ENCODE assay signal across 8 cellular contexts in the genomic region with DNA sequence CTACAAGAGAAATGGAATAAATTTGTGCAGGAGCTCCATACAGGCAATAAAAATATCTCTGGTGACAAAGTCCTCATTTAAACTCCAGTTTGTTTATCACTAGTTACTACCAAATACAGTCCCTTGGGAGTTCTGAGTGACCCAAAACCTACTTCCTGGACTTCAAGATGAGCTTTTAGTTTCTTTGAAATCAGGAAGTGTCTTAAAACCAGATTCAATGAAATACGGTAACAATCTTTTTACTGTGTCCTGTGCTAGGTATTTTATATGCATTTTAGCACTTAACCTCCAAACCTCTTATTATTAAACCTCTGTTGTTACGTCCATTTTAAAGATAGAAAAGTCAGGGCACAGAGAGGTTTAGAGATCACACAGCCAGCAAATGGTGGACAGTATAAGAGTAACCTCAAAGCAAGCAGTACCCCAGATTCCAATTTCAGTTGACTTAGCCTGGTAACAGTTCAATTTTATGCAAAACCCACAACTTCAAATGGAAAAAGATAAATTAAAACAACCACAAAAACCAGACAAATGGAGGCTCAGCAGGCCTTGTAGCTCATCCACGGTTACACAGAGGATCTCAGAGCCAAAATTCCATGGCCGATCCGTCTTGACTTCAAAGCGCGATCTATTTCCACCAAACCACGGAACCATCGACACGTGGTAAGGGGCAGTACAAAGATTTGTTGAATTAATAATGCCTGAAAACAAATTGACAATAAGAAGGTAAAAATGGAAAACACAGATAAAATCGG. TPM values are rescaled to one million over a fixed set of nuclear protein-coding genes. Genes with fewer than 3 reads are reported as not detected.
DNase-seq lines count a peak whose midpoint lies in the region; ATAC-seq and TF ChIP-seq lines count a peak whose summit lies in the region.

No MANE protein-coding gene starts in this region.

- H3K27me3 ChIP-seq in left ventricle myocardium inferior (ENCODE audit: low read depth) (no peaks in the 10 kb centered on the region), SK-N-SH (ENCODE audit: insufficient read depth) (no peaks in the 10 kb centered on the region)

- TF ChIP-seq CTCF in left ventricle myocardium inferior (IDR thresholded peaks at IDR 0.05; ENCODE audit: borderline replicate concordance) = no peak
- TF ChIP-seq CTCF in SK-N-SH (IDR thresholded peaks at IDR 0.05) = no peak

- peaks cover 27% of the 10 kb centered on the region for H4K20me1 ChIP-seq in SK-N-SH (ENCODE audit: insufficient read depth)

- WGBS in SK-N-SH (ENCODE audit: low lambda C conversion rate) = 2% methylated on average over 11 of the region's 11 CpGs
- 0% methylated on average over 4 to 7 of the region's 11 CpGs for WGBS in mesodermal cell (ENCODE audit: insufficient coverage in 2 of 2), 2 experiments
- WGBS in urinary bladder = 2% methylated on average over 11 of the region's 11 CpGs

- intact Hi-C loops in left ventricle myocardium inferior (cut with micrococcal nuclease) (no loop called here), Right ventricle myocardium superior (cut with DNase I) (no loop called here)

- peak overlapping the region; percentile 90 for H3K9ac ChIP-seq in SK-N-SH

- no peak for ATAC-seq in Right ventricle myocardium superior (ENCODE audit: poor library complexity)
- no peak for ATAC-seq in HG03108 (IDR thresholded peaks at IDR 0.05; ENCODE audit: unreplicated experiment)
- ATAC-seq in HG03354 (IDR thresholded peaks at IDR 0.05; ENCODE audit: poor library complexity, severe bottlenecking, unreplicated experiment) = no peak

- H3K4me3 ChIP-seq in left ventricle myocardium inferior (peak overlapping the region; percentile 75), SK-N-SH (ENCODE audit: low read depth in 2 of 2, low read length in 1 of 2) (peak overlapping the region; percentile 81 to 82), mesodermal cell (ENCODE audit: extremely low read depth, insufficient read depth, low read length, poor library complexity, severe bottlenecking) (peak overlapping the region; percentile 84), urinary bladder (ENCODE audit: low read depth, low read length) (peak overlapping the region; percentile 100)

- no peak for TF ChIP-seq RAD21 in SK-N-SH (IDR thresholded peaks at IDR 0.05; ENCODE audit: low read length)

- H3F3A ChIP-seq in SK-N-SH (replicated peaks; ENCODE audit: insufficient read depth) = peaks cover 39% of the 10 kb centered on the region

- H3K9me3 ChIP-seq in left ventricle myocardium inferior (replicated peaks) = no peaks in the 10 kb centered on the region
- no peaks in the 10 kb centered on the region for H3K9me3 ChIP-seq in SK-N-SH
- no peaks in the 10 kb centered on the region for H3K9me3 ChIP-seq in mesodermal cell (ENCODE audit: control insufficient read depth, low read length)

- H3K79me2 ChIP-seq in SK-N-SH (ENCODE audit: insufficient read depth) = peaks cover 86% of the 10 kb centered on the region

- DNase-seq in left ventricle myocardium inferior (no peak), Right ventricle myocardium superior (no peak), SK-N-SH (peak; percentile 33)

- peak overlapping the region; percentile 99 for H3K27ac ChIP-seq in left ventricle myocardium inferior (replicated peaks)
- peak overlapping the region; percentile 88 to 93 for H3K27ac ChIP-seq in SK-N-SH (ENCODE audit: low read depth in 2 of 2, low read length in 1 of 2)
- peak overlapping the region; percentile 77 for H3K27ac ChIP-seq in cingulate gyrus (ENCODE audit: low read depth, low read length)
- peak overlapping the region; percentile 92 for H3K27ac ChIP-seq in mesodermal cell (ENCODE audit: low read depth, low read length, severe bottlenecking)
- H3K27ac ChIP-seq in urinary bladder (ENCODE audit: low read depth) = peak overlapping the region; percentile 99

- peak overlapping the region; percentile 84 for H3K4me2 ChIP-seq in SK-N-SH

- no peak overlapping the region for H2AFZ ChIP-seq in SK-N-SH (ENCODE audit: low read depth)

- H3K36me3 ChIP-seq in left ventricle myocardium inferior = peaks cover 15% of the 10 kb centered on the region
- peaks cover 0 to 29% of the 10 kb centered on the region in 2 experiments for H3K36me3 ChIP-seq in SK-N-SH (replicated peaks in 1 of 2; ENCODE audit: control insufficient read depth in 1 of 2, insufficient read depth in 2 of 2, low read length in 1 of 2)
- peaks cover 33% of the 10 kb centered on the region for H3K36me3 ChIP-seq in mesodermal cell (ENCODE audit: control insufficient read depth, insufficient read depth, low read length)
- no peaks in the 10 kb centered on the region for H3K36me3 ChIP-seq in urinary bladder (ENCODE audit: insufficient read depth)

- H3K9me2 ChIP-seq in SK-N-SH = no peaks in the 10 kb centered on the region

- CTCF ChIA-PET in SK-N-SH (lab: Yijun Ruan, JAX) = interaction anchor here (0.6 to 3.1 kb wide), 5 partner anchors 26 to 423 kb away, joined by 3 to 16 read pairs (median 3); no protein-coding TSS in a partner anchor

- TF ChIP-seq EP300 in SK-N-SH (IDR thresholded peaks at IDR 0.05; ENCODE audit: borderline replicate concordance in 1 of 2, low read depth in 1 of 2, low read length in 1 of 2) = no peak

- POLR2A ChIA-PET in SK-N-SH (lab: Yijun Ruan, JAX) = interaction anchor here (0.6 to 2.1 kb wide), 2 partner anchors 11 to 64 kb away, joined by 3 to 8 read pairs; partner anchors contain the start of gene TMSB10

- peaks cover 53% of the 10 kb centered on the region for H3K4me1 ChIP-seq in left ventricle myocardium inferior
- peaks cover 10 to 12% of the 10 kb centered on the region in 2 experiments; a peak in 3 of 4 replicates for H3K4me1 ChIP-seq in SK-N-SH (ENCODE audit: control insufficient read depth in 1 of 2, insufficient read depth in 2 of 2, low read depth in 1 of 2, low read length in 1 of 2)
- peaks cover 4% of the 10 kb centered on the region for H3K4me1 ChIP-seq in mesodermal cell (ENCODE audit: control insufficient read depth, insufficient read depth, low read length, poor library complexity, severe bottlenecking)
- H3K4me1 ChIP-seq in urinary bladder (ENCODE audit: insufficient read depth) = no peaks in the 10 kb centered on the region

TF ChIP-seq in SK-N-SH, 30 proteins besides CTCF, POLR2A, EP300 and RAD21:
- TF ChIP-seq YY1 (IDR thresholded peaks at IDR 0.05; ENCODE audit: low read depth) (peak; percentile 19; the same call in 1 of the 2 replicates), MXI1 (IDR thresholded peaks at IDR 0.05; ENCODE audit: low read depth, low read length) (peak; percentile 87), RCOR1 (IDR thresholded peaks at IDR 0.05; ENCODE audit: low read length) (0 out of 2 replicates have a peak, but pooled peaks have one; percentile 25), TCF12 (IDR thresholded peaks at IDR 0.05) (no peak)
- TF ChIP-seq, protein P1, sequence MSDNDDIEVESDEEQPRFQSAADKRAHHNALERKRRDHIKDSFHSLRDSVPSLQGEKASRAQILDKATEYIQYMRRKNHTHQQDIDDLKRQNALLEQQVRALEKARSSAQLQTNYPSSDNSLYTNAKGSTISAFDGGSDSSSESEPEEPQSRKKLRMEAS (IDR thresholded peaks at IDR 0.05; ENCODE audit: low read depth) = peak; percentile 71

RNA-seq across cellular contexts. Expression of gene KCMF1, which starts 1.3 kb away (rescaled TPM):
- total RNA-seq in left ventricle myocardium inferior (90.2 TPM), Right ventricle myocardium superior (83.3 TPM), urinary bladder (39.7 TPM)
- polyA plus RNA-seq in SK-N-SH (2012; rRNA removed) (37.0 and 51.2 TPM in 2 replicates), urinary bladder (42.7 TPM)
- polyA plus RNA-seq in SK-N-SH (2012; cell fraction: cytosol; rRNA removed) = 51.9 and 60.8 TPM in 2 replicates
- 13.7 and 27.2 TPM in 2 replicates for polyA plus RNA-seq in SK-N-SH (2012; cell fraction: nucleus; rRNA removed)
- polyA plus RNA-seq in mesodermal cell (2013, experiment 1 of 2) = 81.2 TPM
- 82.8 TPM for polyA plus RNA-seq in mesodermal cell (2013, experiment 2 of 2)
